ENCODE assay signal across 33 cellular contexts in genomic region chr10:117480097-117480496, GRCh38.
"Had no signal": no experiment of that assay in that cellular context is flagged by ENCODE, and none has a peak within 500 bp of the region (broad histone marks: within the 10 kb centered on the region; RNA-seq: fewer than 3 reads in every experiment).

No MANE protein-coding gene starts in this region.

- DNase-seq: activated CD4-positive, alpha-beta T cell treated with anti-CD3 and anti-CD28 coated beads, Interleukin-2, amount 10 ng/mL, durations not matched to agents 24 days and 14 days; activated CD4-positive, alpha-beta T cell treated with anti-CD3 and anti-CD28 coated beads, Interleukin-2, amount 50 U/mL, for 4 hours; activated CD8-positive, alpha-beta T cell treated with anti-CD3 and anti-CD28 coated beads for 36 hours; activated effector memory CD4-positive, alpha-beta T cell treated with anti-CD3 and anti-CD28 coated beads, Interleukin-2, amount 50 U/mL, for 16 hours; activated naive CD4-positive, alpha-beta T cell; activated T-cell treated with anti-CD3 and anti-CD28 coated beads, Interleukin-2, amount 50 U/mL, for 1 hour; activated T-cell treated with anti-CD3 and anti-CD28 coated beads, Interleukin-2, amount 50 U/mL, for 72 hours; adrenal gland; body of pancreas; caudate nucleus; cerebellar nuclear complex; MM.1S; NCI-H1105; NCI-H1417 treated with DMSO at 0.1 percent for 48 hours; NCI-H187 treated with DMSO at 0.1 percent for 48 hours; NCI-H2081; NCI-H2171 treated with DMSO at 0.1 percent for 48 hours; NCI-H2227 treated with DMSO at 0.1 percent for 48 hours; NCI-H446; NCI-H510A treated with DMSO at 0.1 percent for 48 hours; NCI-H526 treated with DMSO at 0.1 percent for 48 hours; NCI-H774; PC-3; Peyer's patch; RPMI8226; SHP77 treated with DMSO at 0.1 percent for 48 hours; SK-N-SH had no signal

- H3K4me2 ChIP-seq: KMS-11, SK-N-SH had no signal

- H3K9me3 ChIP-seq: adrenal gland, body of pancreas, breast epithelium, Peyer's patch, SJSA1, SK-N-SH had no signal

- FAIRE-seq: astrocyte, TTC549 had no signal

- ATAC-seq: activated CD8-positive, alpha-beta T cell treated with anti-CD3 and anti-CD28 coated beads for 36 hours; activated T-cell treated with anti-CD3 and anti-CD28 coated beads, Interleukin-2, amount 50 U/mL, for 72 hours; activated T-helper 17 cell treated with anti-CD3 and anti-CD28 coated beads, Interleukin-2, amount 50 U/mL, for 72 hours; body of pancreas; PC-3 had no signal

- H3K27ac ChIP-seq: adrenal gland, body of pancreas, breast epithelium, KMS-11, Peyer's patch, SJSA1 had no signal

- H3K4me3 ChIP-seq: adrenal gland, body of pancreas, breast epithelium, Peyer's patch, SJSA1 had no signal

- H3K4me1 ChIP-seq: adrenal gland, body of pancreas, breast epithelium, Peyer's patch, SJSA1 had no signal
